11 cellular contexts compared by ENCODE assay signal in genomic region chr21:16608209-16608830, GRCh38.
A peak's percentile ranks its signal among the peaks of the same experiment; 100 is the strongest.
DNase-seq lines count a peak whose midpoint lies in the region; ATAC-seq and TF ChIP-seq lines count a peak whose summit lies in the region.
"Had no signal": no experiment of that assay in that cellular context is flagged by ENCODE, and none has a peak within 500 bp of the region (broad histone marks: within the 10 kb centered on the region; RNA-seq: fewer than 3 reads in every experiment).

No MANE protein-coding gene starts in this region.

- H3K4me3 ChIP-seq in dorsolateral prefrontal cortex = no peak overlapping the region
- no peak overlapping the region for H3K4me3 ChIP-seq in trophoblast cell (ENCODE audit: low read depth, low read length)

- H3K23ac ChIP-seq in trophoblast cell (ENCODE audit: low read length) = no peak overlapping the region

- no peak overlapping the region for H2BK5ac ChIP-seq in trophoblast cell (ENCODE audit: low read depth, low read length, poor library complexity)

- H2BK120ac ChIP-seq in trophoblast cell (ENCODE audit: insufficient read depth, low read length, poor library complexity) = no peak overlapping the region

- ATAC-seq in GM21360 (IDR thresholded peaks at IDR 0.05; ENCODE audit: unreplicated experiment) (no peak), HG03097 (IDR thresholded peaks at IDR 0.05; ENCODE audit: low FRiP score, unreplicated experiment) (no peak)

- no peak overlapping the region for H2AFZ ChIP-seq in trophoblast cell (ENCODE audit: insufficient read depth, low read length, poor library complexity)

- peak in 35 of 56 donors; percentile 11 to 69 (median 38) for TF ChIP-seq CTCF in dorsolateral prefrontal cortex (IDR thresholded peaks at IDR 0.05 in 54 of 56, conservative IDR thresholded peaks at IDR 0.05 in 2 of 56; ENCODE audit: low read depth in 1 of 56, partially characterized antibody in 56 of 56)

- no peak overlapping the region for H3K14ac ChIP-seq in trophoblast cell (ENCODE audit: low read length)

- no peak overlapping the region for H3K4ac ChIP-seq in trophoblast cell (ENCODE audit: low read depth, low read length)

- no peaks in the 10 kb centered on the region for H3K27me3 ChIP-seq in dorsolateral prefrontal cortex
- H3K27me3 ChIP-seq in trophoblast cell (ENCODE audit: insufficient read depth, low read length) = no peaks in the 10 kb centered on the region

- H3K27ac ChIP-seq in dorsolateral prefrontal cortex = no peak overlapping the region
- no peak overlapping the region for H3K27ac ChIP-seq in trophoblast cell (ENCODE audit: low read depth, low read length)

- intact Hi-C loops in dorsolateral prefrontal cortex (cut with DNase I) = no loop called here

- H2AK5ac ChIP-seq in trophoblast cell (ENCODE audit: low read length) = no peak overlapping the region

- H3K18ac ChIP-seq in trophoblast cell (ENCODE audit: low read length) = no peak overlapping the region

- H4K91ac ChIP-seq in trophoblast cell (ENCODE audit: low read depth, low read length) = no peak overlapping the region

- H3K4me1 ChIP-seq in trophoblast cell (ENCODE audit: control insufficient read depth in 1 of 2, insufficient read depth in 2 of 2, low read length in 2 of 2) = peaks cover 0 to 4% of the 10 kb centered on the region in 2 experiments

- no peak overlapping the region for H3K4me2 ChIP-seq in trophoblast cell (ENCODE audit: low read length)

- WGBS in trophoblast cell (ENCODE audit: extremely low coverage, insufficient coverage, insufficient read length) = no CpG with 5 or more reads among the region's 3 CpGs

- DNase-seq in G401 (ENCODE audit: low spot score) (peak; percentile 28), M059J (ENCODE audit: low read depth) (peak; percentile 37), dorsolateral prefrontal cortex (no peak), medulla oblongata (ENCODE audit: extremely low spot score) (peak; percentile 45), trophoblast cell (no peak)
- DNase-seq: effector memory CD4-positive, alpha-beta T cell; hypothalamus; NCI-H345; SHP77 had no signal

- H4K8ac ChIP-seq in trophoblast cell (ENCODE audit: low read depth, low read length) = no peak overlapping the region

- in situ Hi-C loops in G401 (cut with HindIII; ENCODE audit: low sequenced_read_pairs) = no loop called here

- H3K9me3 ChIP-seq in trophoblast cell (ENCODE audit: insufficient read depth, low read depth, low read length) = no peaks in the 10 kb centered on the region

- no peak overlapping the region for H4K12ac ChIP-seq in trophoblast cell (ENCODE audit: low read depth, low read length)

- no peaks in the 10 kb centered on the region for H3K79me2 ChIP-seq in trophoblast cell (ENCODE audit: control insufficient read depth, insufficient read depth, low read length, poor library complexity)

- H2BK12ac ChIP-seq in trophoblast cell (ENCODE audit: low read length) = no peak overlapping the region

- H3K9ac ChIP-seq in trophoblast cell (ENCODE audit: low read length) = no peak overlapping the region

- no peaks in the 10 kb centered on the region for H3K36me3 ChIP-seq in trophoblast cell (ENCODE audit: control insufficient read depth in 1 of 2, insufficient read depth in 2 of 2, low read length in 2 of 2)

- H3K79me1 ChIP-seq in trophoblast cell (ENCODE audit: low read length) = no peaks in the 10 kb centered on the region

Comparison
In these comparisons a context has a peak if more than half of its experiments do, and no peak if none do; other contexts are left out.
1. DNase-seq: peak in G401 (single experiment), M059J (single experiment) and medulla oblongata (single experiment); none in dorsolateral prefrontal cortex (0 of 10) and trophoblast cell (0 of 2).